Comparison of ENCODE assay signal across 12 cellular contexts in genomic region chr14:29529418-29529817, GRCh38.
DNase-seq lines count a peak whose midpoint lies in the region; ATAC-seq and TF ChIP-seq lines count a peak whose summit lies in the region.
"Had no signal": no experiment of that assay in that cellular context is flagged by ENCODE, and none has a peak within 500 bp of the region (broad histone marks: within the 10 kb centered on the region; RNA-seq: fewer than 3 reads in every experiment).

No MANE protein-coding gene starts in this region.

- H3K4me1 Mint-ChIP-seq in osteocyte (ENCODE audit: unreplicated experiment): no peaks in the 10 kb centered on the region
- H3K4me1 Mint-ChIP-seq: activated naive CD4-positive, alpha-beta T cell treated with anti-CD3 and anti-CD28 coated beads, Interleukin-2, amount 50 U/mL, for 24 hours; natural killer cell had no signal

- ATAC-seq in GM21390 (IDR thresholded peaks at IDR 0.05; ENCODE audit: unreplicated experiment): no peak
- ATAC-seq: natural killer cell had no signal

- TF ChIP-seq CTCF in NB4 (IDR thresholded peaks at IDR 0.05; ENCODE audit: low read depth, low read length) (peak; percentile 34), choroid plexus epithelial cell (conservative IDR thresholded peaks at IDR 0.05; ENCODE audit: low read depth, low read length) (peak; percentile 68), osteocyte (IDR thresholded peaks at IDR 0.05) (peak; percentile 40)

- H3K36me3 Mint-ChIP-seq in osteocyte (ENCODE audit: unreplicated experiment): no peaks in the 10 kb centered on the region
- H3K36me3 Mint-ChIP-seq: natural killer cell had no signal

- no peak overlapping the region for H3K4me3 Mint-ChIP-seq in osteocyte (ENCODE audit: unreplicated experiment)
- H3K4me3 Mint-ChIP-seq: activated naive CD4-positive, alpha-beta T cell treated with anti-CD3 and anti-CD28 coated beads, Interleukin-2, amount 50 U/mL, for 24 hours; natural killer cell had no signal

- H3K4me3 ChIP-seq in NB4 (ENCODE audit: low read depth, low read length) (no peak overlapping the region), choroid plexus epithelial cell (ENCODE audit: low read depth, low read length) (no peak overlapping the region)

- CTCF ChIA-PET in HEK293T (lab: Yijun Ruan, JAX): no interaction called here

- H3K9me3 Mint-ChIP-seq in osteocyte (ENCODE audit: unreplicated experiment): no peaks in the 10 kb centered on the region

- no peak overlapping the region for H3K27ac Mint-ChIP-seq in osteocyte (ENCODE audit: unreplicated experiment)
- H3K27ac Mint-ChIP-seq: activated naive CD4-positive, alpha-beta T cell treated with anti-CD3 and anti-CD28 coated beads, Interleukin-2, amount 50 U/mL, for 24 hours; natural killer cell had no signal

- POLR2A ChIA-PET in HEK293T (lab: Yijun Ruan, JAX): no interaction called here

- H3K27me3 Mint-ChIP-seq in osteocyte (ENCODE audit: unreplicated experiment): peaks cover 22% of the 10 kb centered on the region
- H3K27me3 Mint-ChIP-seq: activated naive CD4-positive, alpha-beta T cell treated with anti-CD3 and anti-CD28 coated beads, Interleukin-2, amount 50 U/mL, for 24 hours had no signal

- DNase-seq in NCI-H2107 treated with DMSO at 0.1 percent for 48 hours (lab: John Stamatoyannopoulos, UW; ENCODE audit: unreplicated experiment): peak; percentile 61
- DNase-seq in NCI-H2107 (lab: John Stamatoyannopoulos, UW): no peak
- DNase-seq in NB4 (ENCODE audit: low read depth): peak; percentile 10
- DNase-seq in choroid plexus epithelial cell (ENCODE audit: low read depth): peak; percentile 33
- no peak for DNase-seq in osteocyte (ENCODE audit: extremely low spot score, unreplicated experiment)
- DNase-seq in AG08395 (ENCODE audit: low spot score): no peak
- DNase-seq in HEK293T (ENCODE audit: extremely low spot score): no peak
- DNase-seq: foreskin melanocyte, natural killer cell, NCI-H1048 had no signal

- TF ChIP-seq POLR2A in NB4 (IDR thresholded peaks at IDR 0.05; ENCODE audit: extremely low read depth, insufficient read length): no peak

TF ChIP-seq in HEK293T, 16 proteins besides CTCF, POLR2A, EP300 and RAD21:
- TF ChIP-seq BHLHE40 (IDR thresholded peaks at IDR 0.05; ENCODE audit: borderline replicate concordance): no peak
- no peak for TF ChIP-seq FOXM1 (IDR thresholded peaks at IDR 0.05; ENCODE audit: borderline replicate concordance)
- TF ChIP-seq PKNOX1 (IDR thresholded peaks at IDR 0.05): no peak
- no peak for TF ChIP-seq HDGF (IDR thresholded peaks at IDR 0.05; ENCODE audit: borderline replicate concordance)
- no peak for TF ChIP-seq SUZ12 (IDR thresholded peaks at IDR 0.05)
- no peak for TF ChIP-seq L3MBTL2 (conservative IDR thresholded peaks at IDR 0.05)
- no peak for TF ChIP-seq CTBP1 (IDR thresholded peaks at IDR 0.05; ENCODE audit: borderline replicate concordance)
- no peak for TF ChIP-seq FOXK2 (IDR thresholded peaks at IDR 0.05)
- TF ChIP-seq LEF1 (IDR thresholded peaks at IDR 0.05; ENCODE audit: borderline replicate concordance): no peak
- TF ChIP-seq ELF4 (IDR thresholded peaks at IDR 0.05): no peak
- TF ChIP-seq FOXA1 (IDR thresholded peaks at IDR 0.05): no peak
- TF ChIP-seq ZNF384 (IDR thresholded peaks at IDR 0.05): no peak
- TF ChIP-seq ARNT (IDR thresholded peaks at IDR 0.05): no peak
- no peak for TF ChIP-seq TARDBP (IDR thresholded peaks at IDR 0.05)
- TF ChIP-seq SP1 (IDR thresholded peaks at IDR 0.05): no peak
- TF ChIP-seq NFRKB (IDR thresholded peaks at IDR 0.05): no peak

Comparison
In these comparisons a context has a peak if more than half of its experiments do, and no peak if none do; other contexts are left out.
1. DNase-seq: peak in NCI-H2107 treated with DMSO at 0.1 percent for 48 hours (single experiment), NB4 (single experiment) and choroid plexus epithelial cell (single experiment); none in NCI-H2107 (single experiment), osteocyte (single experiment), AG08395 (single experiment) and HEK293T (single experiment).
2. Peak in every context shown above with its lines, with median percentiles within 50 percentile points of each other: CTCF ChIP-seq.